13 cellular contexts compared by ENCODE assay signal in the genomic region with DNA sequence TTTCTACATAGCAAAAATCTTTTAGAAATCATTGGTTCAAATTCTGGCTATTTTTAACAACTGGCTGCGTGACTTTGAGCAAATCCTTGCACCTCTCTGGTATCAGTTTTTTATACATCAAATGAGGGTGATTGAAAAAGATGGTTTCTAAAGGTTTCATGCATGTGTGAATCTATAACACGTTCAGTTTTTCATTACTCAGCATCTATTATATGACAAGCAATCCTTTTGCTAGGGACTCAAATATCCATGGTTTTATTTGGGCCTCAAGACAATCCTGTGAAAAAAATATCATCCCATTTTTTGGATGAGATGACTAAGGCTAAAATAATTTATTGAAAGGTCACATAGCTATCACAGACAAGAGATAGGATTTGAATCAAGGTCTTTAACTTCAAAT. TPM values are rescaled to one million over a fixed set of nuclear protein-coding genes. Genes with fewer than 3 reads are reported as not detected.
DNase-seq lines count a peak whose midpoint lies in the region; TF ChIP-seq lines count a peak whose summit lies in the region.
"Had no signal": no experiment of that assay in that cellular context is flagged by ENCODE, and none has a peak within 500 bp of the region (broad histone marks: within the 10 kb centered on the region; RNA-seq: fewer than 3 reads in every experiment).

No MANE protein-coding gene starts in this region.

- in situ Hi-C loops in astrocyte of the cerebellum (cut with HindIII; ENCODE audit: low sequenced_read_pairs) = no loop called here

- DNase-seq in AG10803 (ENCODE audit: low read depth) (no peak), astrocyte of the cerebellum (ENCODE audit: low read depth) (no peak), sigmoid colon (no peak), amniotic stem cell (lab: John Stamatoyannopoulos, UW) (no peak), LoVo (ENCODE audit: low spot score) (no peak), HUDEP-2 (lab: John Stamatoyannopoulos, UW; ENCODE audit: unreplicated experiment in 76 of 76) (no peak), AML-193 (lab: John Stamatoyannopoulos, UW) (no peak)
- DNase-seq: activated B cell treated with CpG ODN at 0.5 μM for 24 hours, GOT3, MV-4-11, NCI-H2171 had no signal

- WGBS in sigmoid colon, 2 donors = 11 to 38% methylated on average over 2 of the region's 2 CpGs

- no peak for TF ChIP-seq EP300 in sigmoid colon (IDR thresholded peaks at IDR 0.05)

- H3K27me3 ChIP-seq in iPS-20b (ENCODE audit: insufficient read depth, low read length) (no peaks in the 10 kb centered on the region), sigmoid colon (no peaks in the 10 kb centered on the region)

- H3K4me1 ChIP-seq in iPS-20b (ENCODE audit: insufficient read depth, low read length) (no peaks in the 10 kb centered on the region), sigmoid colon (no peaks in the 10 kb centered on the region)

- H3K4me3 ChIP-seq in AG10803 (ENCODE audit: low read length) (peak overlapping the region; percentile 62), astrocyte of the cerebellum (ENCODE audit: low read depth, low read length) (peak overlapping the region; percentile 44), iPS-20b (ENCODE audit: low read length) (peak overlapping the region; percentile 95), sigmoid colon (peak overlapping the region; percentile 25 to 51 (median 44))

- TF ChIP-seq POLR2A in sigmoid colon (IDR thresholded peaks at IDR 0.05) = no peak

- intact Hi-C loops in sigmoid colon (cut with DNase I) = loop anchor here (10.0 kb wide), 1 partner anchor 470 kb away; no protein-coding TSS in a partner anchor

- no peaks in the 10 kb centered on the region for H3K9me3 ChIP-seq in iPS-20b (ENCODE audit: insufficient read depth, low read depth, low read length)
- no peaks in the 10 kb centered on the region for H3K9me3 ChIP-seq in sigmoid colon

- H3K9ac ChIP-seq in iPS-20b (ENCODE audit: low read depth, low read length) = peak overlapping the region; percentile 95

- H3K27ac ChIP-seq in iPS-20b (ENCODE audit: low read length) = peak overlapping the region; percentile 84
- H3K27ac ChIP-seq in sigmoid colon = peak overlapping the region; percentile 51 to 78 (median 74)

- H3K36me3 ChIP-seq in iPS-20b (ENCODE audit: insufficient read depth, low read depth, low read length) (peaks cover 10% of the 10 kb centered on the region; the same call in 1 of the 2 replicates), sigmoid colon (no peaks in the 10 kb centered on the region)

- TF ChIP-seq CTCF in AG10803 (conservative IDR thresholded peaks at IDR 0.05; ENCODE audit: low read length) (no peak), astrocyte of the cerebellum (IDR thresholded peaks at IDR 0.05; ENCODE audit: low read depth, low read length, missing control alignments) (no peak), sigmoid colon (IDR thresholded peaks at IDR 0.05) (no peak)

RNA-seq across cellular contexts. Expression of a gene that starts 0.9 kb away (rescaled TPM):
- total RNA-seq in sigmoid colon = 100 to 1,000 TPM in 2 of 4 donors, 10 to 100 TPM in 2; 78.2 to 152 (median 115) TPM
- polyA plus RNA-seq in sigmoid colon = 10 to 100 TPM; 10.2 to 58.4 (median 15.0) TPM
- total RNA-seq: activated B cell treated with CpG ODN at 0.5 μM for 24 hours, Daoy had no signal

Comparison
In these comparisons a context has a peak if more than half of its experiments do, and no peak if none do; other contexts are left out.
1. H3K4me3 ChIP-seq: peak in every context shown above with its lines; median percentile 95 in iPS-20b; 62 in AG10803; 44 in sigmoid colon; 44 in astrocyte of the cerebellum.